1 cellular context compared by ENCODE assay signal in genomic region chr1:36088577-36089392, GRCh38.
TF ChIP-seq lines count a peak whose summit lies in the region.

TSS of gene ADPRS (plus strand) at chr1:36088892. CDS start at chr1:36088905, 13 bp downstream.

TF ChIP-seq in HepG2, 621 proteins besides CTCF, POLR2A, EP300 and RAD21 (continued from another document and continues in another):
- peak; percentile 84; the same call in 1 of the 2 replicates for TF ChIP-seq BRF2 (CRISPR knock-in tag; IDR thresholded peaks at IDR 0.05)
- TF ChIP-seq SUZ12 (IDR thresholded peaks at IDR 0.05; ENCODE audit: low read depth, low read length), result no peak
- TF ChIP-seq DDIT3 (CRISPR knock-in tag; IDR thresholded peaks at IDR 0.05), result peak; percentile 55; the same call in 1 of the 2 replicates
- TF ChIP-seq MAZ (IDR thresholded peaks at IDR 0.05; ENCODE audit: borderline replicate concordance, low read depth, low read length), result no peak
- peak; percentile 91 for TF ChIP-seq MAZ (CRISPR knock-in tag; IDR thresholded peaks at IDR 0.05; ENCODE audit: low read depth)
- no peak for TF ChIP-seq NCOA5 (CRISPR knock-in tag; IDR thresholded peaks at IDR 0.05)
- TF ChIP-seq HINFP (CRISPR knock-in tag; IDR thresholded peaks at IDR 0.05; ENCODE audit: low read depth), result 0 out of 2 replicates have a peak, but pooled peaks have one; percentile 12
- no peak for TF ChIP-seq FOXA1 (IDR thresholded peaks at IDR 0.05)
- no peak for TF ChIP-seq FOXA1 (CRISPR knock-in tag; IDR thresholded peaks at IDR 0.05)
- peak; percentile 40; the same call in 1 of the 2 replicates for TF ChIP-seq ZNF513 (CRISPR knock-in tag; conservative IDR thresholded peaks at IDR 0.05)
- no peak for TF ChIP-seq ZNF737 (CRISPR knock-in tag; IDR thresholded peaks at IDR 0.05; ENCODE audit: borderline replicate concordance)
- peak; percentile 85 for TF ChIP-seq MXD4 (CRISPR knock-in tag; IDR thresholded peaks at IDR 0.05)
- TF ChIP-seq ATF7 (IDR thresholded peaks at IDR 0.05), result no peak
- no peak; the same call in 1 of the 2 replicates for TF ChIP-seq ATF7 (CRISPR knock-in tag; IDR thresholded peaks at IDR 0.05)
- TF ChIP-seq ZKSCAN1 (IDR thresholded peaks at IDR 0.05; ENCODE audit: low read length), result 0 out of 2 replicates have a peak, but pooled peaks have one; percentile 46
- peak; percentile 79; the same call in 1 of the 2 replicates for TF ChIP-seq ZNF329 (CRISPR knock-in tag; IDR thresholded peaks at IDR 0.05; ENCODE audit: low read depth)
- TF ChIP-seq ZNF709 (CRISPR knock-in tag; IDR thresholded peaks at IDR 0.05), result peak; percentile 98
- TF ChIP-seq ZNF83 (CRISPR knock-in tag; IDR thresholded peaks at IDR 0.05; ENCODE audit: borderline replicate concordance), result peak; percentile 81; the same call in 1 of the 2 replicates
- peak; percentile 73 for TF ChIP-seq ARNTL (CRISPR knock-in tag; IDR thresholded peaks at IDR 0.05)
- peak; percentile 79 for TF ChIP-seq AGO2 (optimal IDR thresholded peaks at IDR 0.05; ENCODE audit: low read depth, low read length)
- peak; percentile 99 for TF ChIP-seq RBFOX2 (IDR thresholded peaks at IDR 0.05; ENCODE audit: low read depth, low read length)
- no peak for TF ChIP-seq RFX5 (IDR thresholded peaks at IDR 0.05; ENCODE audit: low read depth, low read length)
- peak; percentile 72; the same call in 1 of the 2 replicates for TF ChIP-seq MIER2 (CRISPR knock-in tag; IDR thresholded peaks at IDR 0.05)
- TF ChIP-seq MATR3 (CRISPR knock-in tag; IDR thresholded peaks at IDR 0.05), result no peak
- TF ChIP-seq ESRRA (CRISPR knock-in tag; IDR thresholded peaks at IDR 0.05; ENCODE audit: low read depth), result peak; percentile 63; the same call in 1 of the 2 replicates
- TF ChIP-seq ZNF644 (CRISPR knock-in tag; IDR thresholded peaks at IDR 0.05; ENCODE audit: low read depth), result no peak
- peak; percentile 99 for TF ChIP-seq ZNF414 (CRISPR knock-in tag; IDR thresholded peaks at IDR 0.05)
- TF ChIP-seq TRAFD1 (CRISPR knock-in tag; IDR thresholded peaks at IDR 0.05; ENCODE audit: borderline replicate concordance), result no peak
- TF ChIP-seq ZFP1 (CRISPR knock-in tag; IDR thresholded peaks at IDR 0.05), result peak; percentile 76; the same call in 1 of the 2 replicates
- no peak; the same call in 1 of the 2 replicates for TF ChIP-seq SNAPC5 (CRISPR knock-in tag; IDR thresholded peaks at IDR 0.05; ENCODE audit: borderline replicate concordance)
- no peak; the same call in 1 of the 2 replicates for TF ChIP-seq PREB (CRISPR knock-in tag; IDR thresholded peaks at IDR 0.05)
- no peak for TF ChIP-seq TRIM24 (CRISPR knock-in tag; IDR thresholded peaks at IDR 0.05)
- peak; percentile 67 for TF ChIP-seq ZBED4 (CRISPR knock-in tag; IDR thresholded peaks at IDR 0.05; ENCODE audit: borderline replicate concordance)
- peak; percentile 37; the same call in 1 of the 2 replicates for TF ChIP-seq SOX13 (IDR thresholded peaks at IDR 0.05)
- TF ChIP-seq SOX13 (CRISPR knock-in tag; conservative IDR thresholded peaks at IDR 0.05 in 1 of 2, IDR thresholded peaks at IDR 0.05 in 1 of 2), result peak in 1 of 2 experiments; percentile 40; a peak in 1 of 4 replicates
- peak; percentile 98 for TF ChIP-seq KLF13 (CRISPR knock-in tag; IDR thresholded peaks at IDR 0.05)
- no peak; the same call in 1 of the 2 replicates for TF ChIP-seq TIGD3 (CRISPR knock-in tag; IDR thresholded peaks at IDR 0.05; ENCODE audit: borderline replicate concordance)
- peak; percentile 74; the same call in 1 of the 2 replicates for TF ChIP-seq MIER3 (CRISPR knock-in tag; IDR thresholded peaks at IDR 0.05; ENCODE audit: borderline replicate concordance)
- peak; percentile 85; the same call in 1 of the 2 replicates for TF ChIP-seq ZZZ3 (CRISPR knock-in tag; IDR thresholded peaks at IDR 0.05; ENCODE audit: borderline replicate concordance)
- peak; percentile 72 for TF ChIP-seq ZBTB21 (CRISPR knock-in tag; IDR thresholded peaks at IDR 0.05)
- no peak for TF ChIP-seq ZNF17 (CRISPR knock-in tag; IDR thresholded peaks at IDR 0.05)
- TF ChIP-seq ZFP36L1 (CRISPR knock-in tag; IDR thresholded peaks at IDR 0.05), result 0 out of 2 replicates have a peak, but pooled peaks have one; percentile 22
- peak; percentile 88; the same call in 1 of the 2 replicates for TF ChIP-seq ZNF672 (CRISPR knock-in tag; IDR thresholded peaks at IDR 0.05)
- no peak for TF ChIP-seq PCBP1 (IDR thresholded peaks at IDR 0.05; ENCODE audit: borderline replicate concordance, low read depth, low read length)
- TF ChIP-seq SKI (IDR thresholded peaks at IDR 0.05; ENCODE audit: partially characterized antibody), result peak; percentile 60
- TF ChIP-seq FOXP4 (CRISPR knock-in tag; IDR thresholded peaks at IDR 0.05), result peak; percentile 64
- TF ChIP-seq ZBTB39 (CRISPR knock-in tag; IDR thresholded peaks at IDR 0.05), result peak; percentile 60; the same call in 1 of the 2 replicates
